Comparison of ENCODE assay signal across 23 cellular contexts in the genomic region with DNA sequence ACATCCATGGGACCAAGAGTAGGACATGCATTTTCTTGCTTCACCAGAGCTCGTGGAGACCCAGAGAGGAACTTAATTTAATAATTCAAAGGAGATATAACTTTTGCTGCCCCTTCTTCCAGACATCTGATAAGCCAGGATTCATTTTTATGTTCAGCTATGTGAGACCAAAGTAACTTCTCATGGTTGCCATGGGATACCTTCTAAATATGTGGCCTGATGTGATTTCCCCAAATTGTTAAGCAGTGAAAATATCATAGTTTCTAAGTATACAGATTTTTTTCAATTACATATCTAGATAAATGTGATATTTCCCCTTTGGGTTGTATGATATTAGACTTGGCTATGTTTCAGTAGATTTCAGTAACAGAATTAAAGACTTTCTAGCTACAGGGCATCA.
DNase-seq lines count a peak whose midpoint lies in the region; ATAC-seq and TF ChIP-seq lines count a peak whose summit lies in the region.
"Had no signal": no experiment of that assay in that cellular context is flagged by ENCODE, and none has a peak within 500 bp of the region (broad histone marks: within the 10 kb centered on the region; RNA-seq: fewer than 3 reads in every experiment).

No MANE protein-coding gene starts in this region.

- H3K36me3 ChIP-seq in cardiac muscle cell (no peaks in the 10 kb centered on the region), esophagus muscularis mucosa (no peaks in the 10 kb centered on the region), neural progenitor cell (no peaks in the 10 kb centered on the region), upper lobe of left lung (no peaks in the 10 kb centered on the region)
- H3K36me3 ChIP-seq: BLaER1, SJSA1 had no signal

- intact Hi-C loops in Right ventricle myocardium inferior (cut with DNase I) = no loop called here
- intact Hi-C loops in esophagus muscularis mucosa (cut with DNase I) = loop anchor here (5.0 kb wide), 2 partner anchors 46 to 184 kb away; a partner anchor contains a TSS

- no peaks in the 10 kb centered on the region for H4K20me1 ChIP-seq in neural progenitor cell (ENCODE audit: low read depth)
- H4K20me1 ChIP-seq: BLaER1 had no signal

- H3K27me3 Mint-ChIP-seq in neural progenitor cell (ENCODE audit: insufficient read depth, low read depth) = peaks cover 2% of the 10 kb centered on the region

- H3K27ac Mint-ChIP-seq in neural progenitor cell = peak overlapping the region; percentile 92
- H3K27ac Mint-ChIP-seq: CD4-positive, alpha-beta T cell had no signal

- peaks cover 43% of the 10 kb centered on the region for H3K4me1 Mint-ChIP-seq in neural progenitor cell

- H3F3A ChIP-seq in neural progenitor cell (ENCODE audit: low read depth) = peaks cover 10% of the 10 kb centered on the region

- H3K4me1 ChIP-seq in cardiac muscle cell (ENCODE audit: low read depth) (peaks cover 29% of the 10 kb centered on the region), esophagus muscularis mucosa (peaks cover 0 to 70% (median 58%) of the 10 kb centered on the region in 4 donors), neural progenitor cell (peaks cover 16% of the 10 kb centered on the region), upper lobe of left lung (peaks cover 8 to 18% (median 9%) of the 10 kb centered on the region in 4 donors)
- H3K4me1 ChIP-seq: BLaER1 had no signal

- TF ChIP-seq CTCF in cardiac muscle cell (IDR thresholded peaks at IDR 0.05; ENCODE audit: low read depth, low read length) (no peak), esophagus muscularis mucosa (IDR thresholded peaks at IDR 0.05) (no peak), neural progenitor cell (IDR thresholded peaks at IDR 0.05) (no peak), upper lobe of left lung (IDR thresholded peaks at IDR 0.05) (no peak)

- no peak overlapping the region for H3K4me3 Mint-ChIP-seq in neural progenitor cell
- H3K4me3 Mint-ChIP-seq: CD4-positive, alpha-beta T cell had no signal

- DNase-seq in cardiac muscle cell (ENCODE audit: low read depth in 1 of 2, low spot score in 1 of 2) (no peak), Right ventricle myocardium inferior (ENCODE audit: missing footprints) (no peak), esophagus muscularis mucosa (ENCODE audit: extremely low spot score) (no peak), neural progenitor cell (ENCODE audit: low spot score) (no peak), upper lobe of left lung (no peak), D341Med (ENCODE audit: low spot score) (no peak)
- DNase-seq: ACHN; CD4-positive, alpha-beta T cell; COR-L47; DND-41; Kasumi-1; NCI-H1694; NCI-H2081; NCI-H2171; NCI-H345; NCI-H524 treated with DMSO at 0.1 percent for 48 hours; NCI-H82 had no signal

- no peaks in the 10 kb centered on the region for H3K79me2 ChIP-seq in neural progenitor cell (ENCODE audit: low read depth)

- H3K4me3 ChIP-seq in cardiac muscle cell = no peak overlapping the region
- no peak overlapping the region for H3K4me3 ChIP-seq in esophagus muscularis mucosa
- no peak overlapping the region for H3K4me3 ChIP-seq in neural progenitor cell
- no peak overlapping the region for H3K4me3 ChIP-seq in upper lobe of left lung
- H3K4me3 ChIP-seq: BLaER1, SJSA1 had no signal

- H3K9me3 Mint-ChIP-seq in neural progenitor cell = no peaks in the 10 kb centered on the region
- H3K9me3 Mint-ChIP-seq: CD4-positive, alpha-beta T cell had no signal

- TF ChIP-seq EP300 in esophagus muscularis mucosa (IDR thresholded peaks at IDR 0.05) (no peak), upper lobe of left lung (IDR thresholded peaks at IDR 0.05) (no peak)

- 89% methylated on average over 1 of the region's 1 CpG for WGBS in esophagus muscularis mucosa
- WGBS in upper lobe of left lung, 2 donors = 68 to 81% methylated on average over 1 of the region's 1 CpG

- no peaks in the 10 kb centered on the region for H3K36me3 Mint-ChIP-seq in neural progenitor cell

- no peaks in the 10 kb centered on the region for H3K27me3 ChIP-seq in cardiac muscle cell
- H3K27me3 ChIP-seq in esophagus muscularis mucosa = no peaks in the 10 kb centered on the region
- no peaks in the 10 kb centered on the region for H3K27me3 ChIP-seq in neural progenitor cell
- H3K27me3 ChIP-seq in upper lobe of left lung = no peaks in the 10 kb centered on the region
- H3K27me3 ChIP-seq: BLaER1, SJSA1 had no signal

- TF ChIP-seq POLR2A in esophagus muscularis mucosa (IDR thresholded peaks at IDR 0.05; ENCODE audit: low read depth) (no peak), upper lobe of left lung (IDR thresholded peaks at IDR 0.05) (no peak)

- H3K9ac ChIP-seq in neural progenitor cell = no peak overlapping the region
- H3K9ac ChIP-seq: BLaER1 had no signal

- no peak overlapping the region for H2AFZ ChIP-seq in neural progenitor cell (replicated peaks)

- no peak for ATAC-seq in Right ventricle myocardium inferior
- no peak for ATAC-seq in GM19035 (IDR thresholded peaks at IDR 0.05; ENCODE audit: unreplicated experiment)
- ATAC-seq in upper lobe of left lung (ENCODE audit: low FRiP score in 2 of 2) = no peak
- ATAC-seq in HG03039 (IDR thresholded peaks at IDR 0.05; ENCODE audit: unreplicated experiment) = no peak
- ATAC-seq: HCT116 had no signal

- H3K9me3 ChIP-seq in cardiac muscle cell (ENCODE audit: low read depth) (no peaks in the 10 kb centered on the region), esophagus muscularis mucosa (no peaks in the 10 kb centered on the region), neural progenitor cell (ENCODE audit: low read depth) (no peaks in the 10 kb centered on the region), upper lobe of left lung (no peaks in the 10 kb centered on the region)
- H3K9me3 ChIP-seq: BLaER1, SJSA1 had no signal

- H3K27ac ChIP-seq in cardiac muscle cell (peak overlapping the region; percentile 89), esophagus muscularis mucosa (replicated peaks in 1 of 4) (peak overlapping the region in 3 of 4 donors; percentile 12 to 86 (median 86)), neural progenitor cell (no peak overlapping the region), upper lobe of left lung (no peak overlapping the region)
- H3K27ac ChIP-seq: 22Rv1, BLaER1, SJSA1 had no signal

- H3K4me2 ChIP-seq in neural progenitor cell = no peak overlapping the region
- H3K4me2 ChIP-seq: BLaER1 had no signal

Comparison
In these comparisons a context has a peak if more than half of its experiments do, and no peak if none do; other contexts are left out.
1. H3K27ac ChIP-seq: peak in cardiac muscle cell (single experiment) and esophagus muscularis mucosa (3 of 4); none in neural progenitor cell (single experiment) and upper lobe of left lung (0 of 4).